24 cellular contexts compared by ENCODE assay signal in genomic region chr12:65675141-65675621, GRCh38.
DNase-seq lines count a peak whose midpoint lies in the region; ATAC-seq, FAIRE-seq and TF ChIP-seq lines count a peak whose summit lies in the region.
"Had no signal": no experiment of that assay in that cellular context is flagged by ENCODE, and none has a peak within 500 bp of the region (broad histone marks: within the 10 kb centered on the region; RNA-seq: fewer than 3 reads in every experiment).

No MANE protein-coding gene starts in this region.

- ATAC-seq in CD8-positive, alpha-beta T cell: no peak
- ATAC-seq: gastroesophageal sphincter had no signal

- peaks cover 6% of the 10 kb centered on the region for H3K9me3 Mint-ChIP-seq in CD8-positive, alpha-beta T cell
- H3K9me3 Mint-ChIP-seq: T-helper 1 cell treated with Interleukin-12 subunit alpha and Interleukin-12 subunit beta and Interleukin-4 antibody, amounts not matched to agents 30 μg/mL and 1 μg/mL, for 36 hours had no signal

- no peak overlapping the region for H2AK5ac ChIP-seq in mesenchymal stem cell (ENCODE audit: low read length, severe bottlenecking)

- no peak for DNase-seq in H54 (ENCODE audit: insufficient read length, low spot score)
- DNase-seq in adipocyte (ENCODE audit: low read depth): peak; percentile 26
- peak; percentile 78 for DNase-seq in mesenchymal stem cell
- no peak for DNase-seq in CD8-positive, alpha-beta T cell
- DNase-seq in NCI-H226: no peak
- no peak for DNase-seq in NCI-H2029 treated with DMSO at 0.1 percent for 48 hours (lab: John Stamatoyannopoulos, UW)
- DNase-seq in activated CD4-positive, alpha-beta T cell treated with anti-CD3 and anti-CD28 coated beads, Interleukin-2, amount 50 U/mL, for 4 hours: no peak
- DNase-seq: 8988T; activated CD4-positive, alpha-beta T cell treated with anti-CD3 and anti-CD28 coated beads for 1 hour; activated effector memory CD4-positive, alpha-beta T cell treated with anti-CD3 and anti-CD28 coated beads, Interleukin-2, amount 50 U/mL, for 16 hours; brain microvascular endothelial cell; effector CD4-positive, alpha-beta T cell; hypothalamus; NCI-H1105 treated with DMSO at 0.1 percent for 48 hours; NCI-H446; stimulated activated CD4-positive, alpha-beta T cell treated with anti-CD3 and anti-CD28 coated beads, Interleukin-1b, Interleukin-23, amount 100 ng/mL, for 48 hours; upper lobe of left lung had no signal

- H3K4me3 ChIP-seq in ACC112 (ENCODE audit: low read depth, low read length): no peak overlapping the region
- H3K4me3 ChIP-seq in adipocyte (ENCODE audit: low read length): no peak overlapping the region
- H3K4me3 ChIP-seq in mesenchymal stem cell (ENCODE audit: insufficient read depth in 1 of 2, low read depth in 1 of 2, low read length in 2 of 2): no peak overlapping the region
- no peak overlapping the region for H3K4me3 ChIP-seq in CD8-positive, alpha-beta T cell (ENCODE audit: low read depth, low read length)
- H3K4me3 ChIP-seq: gastroesophageal sphincter, HAP-1, prostate gland, upper lobe of left lung had no signal

- H3K36me3 ChIP-seq in ACC112 (ENCODE audit: insufficient read depth, low read length) (no peaks in the 10 kb centered on the region), adipocyte (ENCODE audit: control insufficient read depth, insufficient read depth, low read length, severe bottlenecking) (no peaks in the 10 kb centered on the region), mesenchymal stem cell (ENCODE audit: control insufficient read depth in 1 of 2, insufficient read depth in 2 of 2, low read depth in 1 of 2, low read length in 2 of 2) (no peaks in the 10 kb centered on the region)
- no peaks in the 10 kb centered on the region for H3K36me3 ChIP-seq in CD8-positive, alpha-beta T cell (ENCODE audit: insufficient read depth, low read length)
- H3K36me3 ChIP-seq: brain microvascular endothelial cell, gastroesophageal sphincter, HAP-1, prostate gland, upper lobe of left lung had no signal

- H3K79me2 ChIP-seq in ACC112 (ENCODE audit: control insufficient read depth, insufficient read depth, low read length, unreplicated experiment): no peaks in the 10 kb centered on the region

- no peak overlapping the region for H3K18ac ChIP-seq in mesenchymal stem cell (ENCODE audit: low read depth in 1 of 2, low read length in 2 of 2)

- H3K4me1 Mint-ChIP-seq in CD8-positive, alpha-beta T cell (ENCODE audit: low read depth): no peaks in the 10 kb centered on the region
- H3K4me1 Mint-ChIP-seq: B cell, neural crest cell had no signal

- no peak overlapping the region for H4K8ac ChIP-seq in mesenchymal stem cell (ENCODE audit: low read length)

- H3K4me2 ChIP-seq in mesenchymal stem cell (ENCODE audit: low read length, poor library complexity, severe bottlenecking): no peak overlapping the region

- no peak overlapping the region for H2BK5ac ChIP-seq in mesenchymal stem cell (ENCODE audit: low read depth, low read length, poor library complexity, severe bottlenecking)

- peak overlapping the region; percentile 11 for H2AFZ ChIP-seq in ACC112 (ENCODE audit: low read length, unreplicated experiment)
- H2AFZ ChIP-seq in mesenchymal stem cell (ENCODE audit: low read depth, low read length): no peak overlapping the region

- WGBS in mesenchymal stem cell: 0% methylated on average over 1 of the region's 1 CpG

- H4K91ac ChIP-seq in mesenchymal stem cell (ENCODE audit: low read length): no peak overlapping the region

- TF ChIP-seq CTCF in CD8-positive, alpha-beta T cell (IDR thresholded peaks at IDR 0.05): no peak

- no peak overlapping the region; the same call in 1 of the 2 replicates for H3K27ac ChIP-seq in ACC112 (ENCODE audit: low read depth, low read length)
- no peak overlapping the region for H3K27ac ChIP-seq in mesenchymal stem cell (ENCODE audit: low read length, poor library complexity, severe bottlenecking)
- no peak overlapping the region for H3K27ac ChIP-seq in CD8-positive, alpha-beta T cell (ENCODE audit: low read depth, low read length)
- H3K27ac ChIP-seq: brain microvascular endothelial cell, gastroesophageal sphincter, prostate gland, upper lobe of left lung had no signal

- intact Hi-C loops in CD8-positive, alpha-beta T cell (cut with DNase I, micrococcal nuclease): no loop called here

- no peak overlapping the region for H2BK12ac ChIP-seq in mesenchymal stem cell (ENCODE audit: low read length in 2 of 2)

- no peaks in the 10 kb centered on the region for H3K9me3 ChIP-seq in adipocyte (ENCODE audit: control insufficient read depth, low read length)
- H3K9me3 ChIP-seq in mesenchymal stem cell (ENCODE audit: control insufficient read depth, low read length): no peaks in the 10 kb centered on the region
- no peaks in the 10 kb centered on the region for H3K9me3 ChIP-seq in CD8-positive, alpha-beta T cell (ENCODE audit: low read length)
- H3K9me3 ChIP-seq: gastroesophageal sphincter, HAP-1, prostate gland, upper lobe of left lung had no signal

- H3K4me1 ChIP-seq in ACC112 (ENCODE audit: control insufficient read depth, insufficient read depth, low read length, unreplicated experiment) (peaks cover 33% of the 10 kb centered on the region), adipocyte (ENCODE audit: control insufficient read depth, insufficient read depth, low read length) (peaks cover 16% of the 10 kb centered on the region), mesenchymal stem cell (ENCODE audit: control insufficient read depth, insufficient read depth, low read depth, low read length) (peaks cover 2% of the 10 kb centered on the region)
- no peaks in the 10 kb centered on the region for H3K4me1 ChIP-seq in CD8-positive, alpha-beta T cell (ENCODE audit: insufficient read depth, low read length)
- H3K4me1 ChIP-seq: HAP-1, prostate gland, upper lobe of left lung had no signal

- no peak overlapping the region for H3K27ac Mint-ChIP-seq in CD8-positive, alpha-beta T cell
- H3K27ac Mint-ChIP-seq: B cell; T-helper 1 cell treated with Interleukin-12 subunit alpha and Interleukin-12 subunit beta and Interleukin-4 antibody, amounts not matched to agents 30 μg/mL and 1 μg/mL, for 36 hours had no signal

- no peaks in the 10 kb centered on the region for H3K79me1 ChIP-seq in mesenchymal stem cell (replicated peaks; ENCODE audit: low read length, poor library complexity, severe bottlenecking)

- TF ChIP-seq POLR2A in H54 (IDR thresholded peaks at IDR 0.05; ENCODE audit: low read depth, low read length): no peak

- H3K27me3 ChIP-seq in ACC112 (ENCODE audit: insufficient read depth, low read length): no peaks in the 10 kb centered on the region
- H3K27me3 ChIP-seq in adipocyte (replicated peaks; ENCODE audit: control insufficient read depth, insufficient read depth, low read length): no peaks in the 10 kb centered on the region
- no peaks in the 10 kb centered on the region for H3K27me3 ChIP-seq in mesenchymal stem cell (ENCODE audit: control insufficient read depth in 1 of 2, insufficient read depth in 1 of 2, low read length in 2 of 2)
- H3K27me3 ChIP-seq in CD8-positive, alpha-beta T cell (ENCODE audit: insufficient read depth, low read length): no peaks in the 10 kb centered on the region
- H3K27me3 ChIP-seq: brain microvascular endothelial cell, gastroesophageal sphincter, upper lobe of left lung had no signal

- no peak overlapping the region for H3K9ac ChIP-seq in adipocyte (ENCODE audit: low read length)
- peak overlapping the region; percentile 19 for H3K9ac ChIP-seq in mesenchymal stem cell (ENCODE audit: low read length)

- peak; percentile 36 for FAIRE-seq in H54 (lab: Jason Lieb, UNC)

- H2BK15ac ChIP-seq in mesenchymal stem cell (ENCODE audit: low read depth, poor library complexity, severe bottlenecking): no peak overlapping the region

- POLR2A ChIA-PET in CD8-positive, alpha-beta T cell (lab: Charles Lee): no interaction called here

- CTCF ChIA-PET in CD8-positive, alpha-beta T cell (lab: Charles Lee): no interaction called here

- H3K14ac ChIP-seq in mesenchymal stem cell (ENCODE audit: low read length in 2 of 2): no peak overlapping the region

- no peak overlapping the region for H3K4me3 Mint-ChIP-seq in CD8-positive, alpha-beta T cell
- H3K4me3 Mint-ChIP-seq: B cell; neural crest cell; T-helper 1 cell treated with Interleukin-12 subunit alpha and Interleukin-12 subunit beta and Interleukin-4 antibody, amounts not matched to agents 30 μg/mL and 1 μg/mL, for 36 hours had no signal

- no peak overlapping the region for H3K4ac ChIP-seq in mesenchymal stem cell (ENCODE audit: low read depth in 1 of 2, low read length in 2 of 2)

- H2BK120ac ChIP-seq in mesenchymal stem cell (ENCODE audit: low read depth, low read length): no peak overlapping the region

- no peak overlapping the region for H3K23ac ChIP-seq in mesenchymal stem cell (ENCODE audit: low read length in 2 of 2)

- H3K36me3 Mint-ChIP-seq in CD8-positive, alpha-beta T cell: no peaks in the 10 kb centered on the region

- H3K27me3 Mint-ChIP-seq in CD8-positive, alpha-beta T cell (ENCODE audit: low read depth): peaks cover 12% of the 10 kb centered on the region
- H3K27me3 Mint-ChIP-seq: B cell had no signal

Comparison
In these comparisons a context has a peak if more than half of its experiments do, and no peak if none do; other contexts are left out.
1. DNase-seq: peak in adipocyte (single experiment) and mesenchymal stem cell (single experiment); none in H54 (single experiment), CD8-positive, alpha-beta T cell (0 of 7), NCI-H226 (single experiment), NCI-H2029 treated with DMSO at 0.1 percent for 48 hours (single experiment) and activated CD4-positive, alpha-beta T cell treated with anti-CD3 and anti-CD28 coated beads, Interleukin-2, amount 50 U/mL, for 4 hours (0 of 2).